9 cellular contexts compared by ENCODE assay signal in the genomic region with DNA sequence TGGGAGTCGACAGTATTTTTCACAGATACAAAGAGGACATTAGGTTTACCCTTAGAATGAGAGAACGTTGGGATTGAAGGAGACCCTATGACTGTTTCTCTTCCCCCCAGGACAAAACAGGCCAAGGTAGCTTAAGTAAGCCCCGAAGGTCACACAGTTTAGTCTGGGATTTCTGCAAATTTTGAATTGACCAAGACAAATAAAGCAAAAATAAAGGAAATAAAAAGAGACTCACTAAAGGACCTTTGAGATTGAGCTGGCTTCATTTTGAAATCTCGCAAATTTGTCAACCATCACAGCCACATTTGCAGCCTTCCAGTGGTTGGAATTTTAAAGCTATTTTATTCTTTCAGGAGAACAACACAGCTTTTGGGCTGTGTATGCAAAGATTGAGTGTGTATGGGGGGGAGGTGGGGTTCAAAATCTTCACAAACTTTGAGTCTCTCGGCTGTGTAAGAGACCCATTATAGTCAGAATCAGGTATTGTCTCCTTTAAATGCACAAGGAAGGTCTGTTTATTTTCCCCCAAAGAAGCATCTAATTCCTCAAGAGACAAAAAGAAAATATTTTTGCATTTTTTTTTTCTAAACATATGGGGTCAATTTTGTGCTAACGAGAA. TPM values are rescaled to one million over a fixed set of nuclear protein-coding genes. Genes with fewer than 3 reads are reported as not detected.
A peak's percentile ranks its signal among the peaks of the same experiment; 100 is the strongest.
DNase-seq lines count a peak whose midpoint lies in the region; ATAC-seq, FAIRE-seq and TF ChIP-seq lines count a peak whose summit lies in the region.
"Had no signal": no experiment of that assay in that cellular context is flagged by ENCODE, and none has a peak within 500 bp of the region (broad histone marks: within the 10 kb centered on the region; RNA-seq: fewer than 3 reads in every experiment).

No MANE protein-coding gene starts in this region.

- no peak overlapping the region for H2AFZ ChIP-seq in osteoblast (ENCODE audit: low read length)

- peak overlapping the region; percentile 80 for H3K4me2 ChIP-seq in osteoblast (ENCODE audit: insufficient read depth, low read length)

- H3K79me2 ChIP-seq in osteoblast (ENCODE audit: insufficient read depth, low read length) = peaks cover 16% of the 10 kb centered on the region

- peak overlapping the region in 1 of 2 donors; percentile 77 for H3K9ac ChIP-seq in colonic mucosa (ENCODE audit: low read depth in 2 of 2, low read length in 2 of 2)

- WGBS in pancreas, 2 donors = 33 to 41% methylated on average over 6 of the region's 6 CpGs

- H3K4me1 ChIP-seq in colonic mucosa (no peaks in the 10 kb centered on the region), osteoblast (ENCODE audit: insufficient read depth, low read length) (peaks cover 2% of the 10 kb centered on the region), pancreas (peaks cover 0 to 7% (median 0%) of the 10 kb centered on the region in 3 donors)

- no peaks in the 10 kb centered on the region for H3K27me3 ChIP-seq in colonic mucosa
- no peaks in the 10 kb centered on the region for H3K27me3 ChIP-seq in osteoblast (ENCODE audit: insufficient read depth, low read length)
- H3K27me3 ChIP-seq in pancreas = peaks cover 0 to 3% (median 0%) of the 10 kb centered on the region in 4 donors

- no peak overlapping the region for H3K4me3 ChIP-seq in colonic mucosa
- peak overlapping the region; percentile 78 for H3K4me3 ChIP-seq in osteoblast (ENCODE audit: insufficient read depth, low read length)
- peak overlapping the region in 1 of 4 donors; percentile 66 for H3K4me3 ChIP-seq in pancreas

- peaks cover 30% of the 10 kb centered on the region for H3K36me3 ChIP-seq in KOPT-K1 (ENCODE audit: insufficient read depth, low read length)
- H3K36me3 ChIP-seq in colonic mucosa = no peaks in the 10 kb centered on the region
- peaks cover 7% of the 10 kb centered on the region for H3K36me3 ChIP-seq in osteoblast (ENCODE audit: insufficient read depth, low read length)
- no peaks in the 10 kb centered on the region for H3K36me3 ChIP-seq in pancreas

- intact Hi-C loops in colonic mucosa (cut with DNase I) = loop anchor here (10.0 kb wide), 1 partner anchor 106 kb away; no protein-coding TSS in a partner anchor
- intact Hi-C loops in pancreas (cut with DNase I) = loop anchor here in 1 of 3 donors (5.0 kb wide), 1 partner anchor 508 kb away; no protein-coding TSS in a partner anchor

- no peak for FAIRE-seq in pancreas (lab: Jason Lieb, UNC)
- FAIRE-seq: keratinocyte had no signal

- H3K9me3 ChIP-seq in KOPT-K1 (ENCODE audit: insufficient read depth, low read length, poor library complexity, severe bottlenecking) (no peaks in the 10 kb centered on the region), colonic mucosa (no peaks in the 10 kb centered on the region), osteoblast (ENCODE audit: low read depth, low read length) (no peaks in the 10 kb centered on the region), pancreas (no peaks in the 10 kb centered on the region)

- ATAC-seq in pancreas = no peak

- peaks cover 8% of the 10 kb centered on the region for H4K20me1 ChIP-seq in osteoblast (ENCODE audit: insufficient read depth, low read length)

- TF ChIP-seq CTCF in colonic mucosa (IDR thresholded peaks at IDR 0.05) (no peak), osteoblast (IDR thresholded peaks at IDR 0.05; ENCODE audit: extremely low read depth, low read depth, low read length) (no peak), pancreas (IDR thresholded peaks at IDR 0.05) (no peak)

- peak; percentile 46 for DNase-seq in ELF-1 (ENCODE audit: low read depth, low spot score)
- DNase-seq in colonic mucosa = no peak
- DNase-seq in osteoblast (ENCODE audit: insufficient read length, low spot score, missing footprints) = no peak
- no peak for DNase-seq in HCEC 1CT
- DNase-seq in pancreas = no peak
- DNase-seq in NCI-H1417 treated with DMSO at 0.1 percent for 48 hours (lab: John Stamatoyannopoulos, UW) = no peak
- no peak for DNase-seq in NCI-H748 (lab: John Stamatoyannopoulos, UW; ENCODE audit: unreplicated experiment)

- H3K27ac ChIP-seq in KOPT-K1 (ENCODE audit: low read depth, low read length, poor library complexity, severe bottlenecking) = peak overlapping the region; percentile 100
- H3K27ac ChIP-seq in colonic mucosa = peak overlapping the region; percentile 92
- peak overlapping the region; percentile 93 for H3K27ac ChIP-seq in osteoblast (ENCODE audit: low read depth, low read length)
- peak overlapping the region in 2 of 4 donors; percentile 91 to 96 for H3K27ac ChIP-seq in pancreas

RNA-seq across cellular contexts. Expression of gene TMSB4X, which starts 4.2 kb away (rescaled TPM):
- total RNA-seq in colonic mucosa (1,000 to 10,000 TPM; 3,844 to 4,288 TPM), osteoblast (5,120 and 5,652 TPM in 2 replicates), pancreas (1,000 to 10,000 TPM in 2 of 6 donors, 100 to 1,000 TPM in 4; 460 to 1,697 (median 685) TPM)
- 1,000 to 10,000 TPM; 2,074 to 2,276 TPM for polyA plus RNA-seq in pancreas
